Comparison of ENCODE assay signal across 12 cellular contexts in the genomic region with DNA sequence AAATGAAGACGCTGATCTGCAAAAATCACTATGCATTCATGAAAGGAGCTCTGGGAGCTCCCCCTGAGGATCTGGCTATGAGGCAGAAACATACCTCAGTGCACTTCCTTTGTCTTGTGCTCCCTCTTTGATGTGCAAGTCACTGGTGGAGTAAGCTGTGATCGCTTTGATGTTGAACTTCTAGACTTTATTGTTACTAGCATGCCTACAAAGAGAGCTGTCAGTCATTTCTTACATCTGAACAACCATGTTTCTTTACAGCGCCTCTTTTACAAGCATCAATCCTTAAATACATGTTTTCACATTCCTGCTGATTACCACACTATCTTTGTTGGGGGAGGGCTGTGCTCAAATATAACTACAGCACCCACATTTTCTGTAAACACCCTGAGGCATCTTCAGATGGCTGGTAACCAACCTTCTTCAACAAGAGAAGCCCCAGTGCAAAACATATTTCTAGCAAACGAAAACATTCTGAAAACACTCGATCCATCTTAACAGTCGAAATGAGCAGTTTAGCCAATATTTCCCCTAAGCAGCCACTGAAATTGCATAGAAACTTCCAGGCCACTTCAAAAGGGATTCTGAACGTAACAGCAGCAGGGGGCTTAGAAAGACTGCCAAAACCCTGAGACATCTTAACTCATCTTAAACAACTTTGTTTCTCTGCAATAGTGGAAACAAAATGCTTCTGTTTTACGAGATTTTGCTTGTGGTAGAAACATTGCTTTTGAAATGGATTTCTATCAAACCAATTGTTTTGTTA.
DNase-seq lines count a peak whose midpoint lies in the region; ATAC-seq lines count a peak whose summit lies in the region.
"Had no signal": no experiment of that assay in that cellular context is flagged by ENCODE, and none has a peak within 500 bp of the region (broad histone marks: within the 10 kb centered on the region; RNA-seq: fewer than 3 reads in every experiment).

No MANE protein-coding gene starts in this region.

- CTCF ChIA-PET in activated CD8-positive, alpha-beta memory T cell treated with anti-CD3 and anti-CD28 coated beads, Interleukin-2, amount 10 ng/mL, durations not matched to agents 7 days and 5 days (lab: Charles Lee): interaction anchor here (0.6 to 6.1 kb wide), 7 partner anchors 10 to 454 kb away, joined by 3 to 67 read pairs (median 7); no protein-coding TSS in a partner anchor

- peak; percentile 58 for DNase-seq in activated CD8-positive, alpha-beta memory T cell treated with anti-CD3 and anti-CD28 coated beads, Interleukin-2, amount 10 ng/mL, durations not matched to agents 7 days and 5 days
- no peak for DNase-seq in activated CD8-positive, alpha-beta memory T cell treated with anti-CD3 and anti-CD28 coated beads for 24 hours
- peak; percentile 88 for DNase-seq in activated CD4-positive, alpha-beta T cell treated with anti-CD3 and anti-CD28 coated beads, Interleukin-2, amount 10 ng/mL, durations not matched to agents 24 days and 14 days
- peak in 1 of 2 donors; percentile 56 for DNase-seq in stimulated activated naive CD8-positive, alpha-beta T cell treated with anti-CD3 and anti-CD28 coated beads, Interleukin-15, amount 100 ng/mL, for 72 hours
- DNase-seq in NCI-H226: no peak
- DNase-seq in Right ventricle myocardium superior: no peak
- DNase-seq in SJCRH30: no peak
- DNase-seq: GF-D8, hippocampal formation, substantia nigra had no signal

- H3K9me3 ChIP-seq in esophagus (ENCODE audit: control insufficient read depth in 2 of 2, insufficient read depth in 1 of 2, low read depth in 1 of 2, low read length in 1 of 2): no peaks in the 10 kb centered on the region
- no peaks in the 10 kb centered on the region for H3K9me3 ChIP-seq in SJCRH30 (replicated peaks)

- WGBS in esophagus, 2 donors: 48 to 68% methylated on average over 8 of the region's 8 CpGs

- peak overlapping the region; percentile 84 to 87 for H3K27ac ChIP-seq in esophagus (ENCODE audit: low read depth in 2 of 2, low read length in 1 of 2)
- H3K27ac ChIP-seq in SJCRH30: no peak overlapping the region

- H3K27me3 Mint-ChIP-seq in activated CD8-positive, alpha-beta memory T cell treated with anti-CD3 and anti-CD28 coated beads, Interleukin-2, amount 10 ng/mL, durations not matched to agents 7 days and 5 days: no peaks in the 10 kb centered on the region
- no peaks in the 10 kb centered on the region for H3K27me3 Mint-ChIP-seq in activated CD4-positive, alpha-beta T cell treated with anti-CD3 and anti-CD28 coated beads, Interleukin-2, amount 10 ng/mL, durations not matched to agents 24 days and 14 days
- H3K27me3 Mint-ChIP-seq in stimulated activated naive CD8-positive, alpha-beta T cell treated with anti-CD3 and anti-CD28 coated beads, Interleukin-15, amount 100 ng/mL, for 72 hours: no peaks in the 10 kb centered on the region

- H3K9me3 Mint-ChIP-seq in activated CD8-positive, alpha-beta memory T cell treated with anti-CD3 and anti-CD28 coated beads, Interleukin-2, amount 10 ng/mL, durations not matched to agents 7 days and 5 days (ENCODE audit: low read depth): no peaks in the 10 kb centered on the region
- H3K9me3 Mint-ChIP-seq in activated CD4-positive, alpha-beta T cell treated with anti-CD3 and anti-CD28 coated beads, Interleukin-2, amount 10 ng/mL, durations not matched to agents 24 days and 14 days: no peaks in the 10 kb centered on the region
- H3K9me3 Mint-ChIP-seq in stimulated activated naive CD8-positive, alpha-beta T cell treated with anti-CD3 and anti-CD28 coated beads, Interleukin-15, amount 100 ng/mL, for 72 hours: no peaks in the 10 kb centered on the region
- H3K9me3 Mint-ChIP-seq: dendritic cell treated with granulocyte-macrophage colony-stimulating factor and Interleukin-4, amounts not matched to agents 40 ng/mL and 50 ng/mL, for 4 days had no signal

- peak; percentile 52 for ATAC-seq in activated CD8-positive, alpha-beta memory T cell treated with anti-CD3 and anti-CD28 coated beads, Interleukin-2, amount 10 ng/mL, durations not matched to agents 7 days and 5 days
- ATAC-seq in stimulated activated naive CD8-positive, alpha-beta T cell treated with anti-CD3 and anti-CD28 coated beads, Interleukin-15, amount 100 ng/mL, for 72 hours: peak; percentile 81
- no peak for ATAC-seq in Right ventricle myocardium superior (ENCODE audit: poor library complexity)

- H3K4me1 Mint-ChIP-seq in activated CD8-positive, alpha-beta memory T cell treated with anti-CD3 and anti-CD28 coated beads, Interleukin-2, amount 10 ng/mL, durations not matched to agents 7 days and 5 days: peaks cover 87% of the 10 kb centered on the region
- H3K4me1 Mint-ChIP-seq in activated CD4-positive, alpha-beta T cell treated with anti-CD3 and anti-CD28 coated beads, Interleukin-2, amount 10 ng/mL, durations not matched to agents 24 days and 14 days: peaks cover 71% of the 10 kb centered on the region
- H3K4me1 Mint-ChIP-seq in stimulated activated naive CD8-positive, alpha-beta T cell treated with anti-CD3 and anti-CD28 coated beads, Interleukin-15, amount 100 ng/mL, for 72 hours: peaks cover 90% of the 10 kb centered on the region

- H3K27me3 ChIP-seq in esophagus (ENCODE audit: control insufficient read depth in 1 of 2, insufficient read depth in 2 of 2, low read length in 2 of 2) (no peaks in the 10 kb centered on the region), SJCRH30 (no peaks in the 10 kb centered on the region)

- H3K27ac Mint-ChIP-seq in activated CD8-positive, alpha-beta memory T cell treated with anti-CD3 and anti-CD28 coated beads, Interleukin-2, amount 10 ng/mL, durations not matched to agents 7 days and 5 days: peak overlapping the region; percentile 89
- H3K27ac Mint-ChIP-seq in activated CD4-positive, alpha-beta T cell treated with anti-CD3 and anti-CD28 coated beads, Interleukin-2, amount 10 ng/mL, durations not matched to agents 24 days and 14 days: peak overlapping the region; percentile 94
- peak overlapping the region; percentile 90 to 91 for H3K27ac Mint-ChIP-seq in stimulated activated naive CD8-positive, alpha-beta T cell treated with anti-CD3 and anti-CD28 coated beads, Interleukin-15, amount 100 ng/mL, for 72 hours
- H3K27ac Mint-ChIP-seq: dendritic cell treated with granulocyte-macrophage colony-stimulating factor and Interleukin-4, amounts not matched to agents 40 ng/mL and 50 ng/mL, for 4 days had no signal

- intact Hi-C loops in activated CD4-positive, alpha-beta T cell treated with anti-CD3 and anti-CD28 coated beads, Interleukin-2, amount 10 ng/mL, durations not matched to agents 24 days and 14 days (cut with micrococcal nuclease): loop anchor here (1.0 to 10.0 kb wide), 8 partner anchors 10 to 1484 kb away; a partner anchor contains a TSS
- intact Hi-C loops in Right ventricle myocardium superior (cut with DNase I): no loop called here

- H3K4me3 Mint-ChIP-seq in activated CD8-positive, alpha-beta memory T cell treated with anti-CD3 and anti-CD28 coated beads, Interleukin-2, amount 10 ng/mL, durations not matched to agents 7 days and 5 days: peak overlapping the region; percentile 68
- H3K4me3 Mint-ChIP-seq in activated CD4-positive, alpha-beta T cell treated with anti-CD3 and anti-CD28 coated beads, Interleukin-2, amount 10 ng/mL, durations not matched to agents 24 days and 14 days: peak overlapping the region; percentile 73
- peak overlapping the region; percentile 74 to 78 for H3K4me3 Mint-ChIP-seq in stimulated activated naive CD8-positive, alpha-beta T cell treated with anti-CD3 and anti-CD28 coated beads, Interleukin-15, amount 100 ng/mL, for 72 hours
- H3K4me3 Mint-ChIP-seq: dendritic cell treated with granulocyte-macrophage colony-stimulating factor and Interleukin-4, amounts not matched to agents 40 ng/mL and 50 ng/mL, for 4 days had no signal

- no peaks in the 10 kb centered on the region for H3K36me3 ChIP-seq in esophagus (ENCODE audit: control insufficient read depth in 2 of 2, insufficient read depth in 2 of 2, low read length in 1 of 2)
- H3K36me3 ChIP-seq in SJCRH30: peaks cover 8% of the 10 kb centered on the region; the same call in 1 of the 2 replicates

- H3K4me3 ChIP-seq in esophagus (ENCODE audit: low read depth in 1 of 2, low read length in 2 of 2) (no peak overlapping the region), SJCRH30 (no peak overlapping the region)

- peaks cover 20% of the 10 kb centered on the region for H3K36me3 Mint-ChIP-seq in activated CD8-positive, alpha-beta memory T cell treated with anti-CD3 and anti-CD28 coated beads, Interleukin-2, amount 10 ng/mL, durations not matched to agents 7 days and 5 days
- peaks cover 10% of the 10 kb centered on the region for H3K36me3 Mint-ChIP-seq in activated CD4-positive, alpha-beta T cell treated with anti-CD3 and anti-CD28 coated beads, Interleukin-2, amount 10 ng/mL, durations not matched to agents 24 days and 14 days (ENCODE audit: low read depth)

- H3K4me1 ChIP-seq in esophagus (ENCODE audit: control insufficient read depth in 2 of 2, insufficient read depth in 2 of 2, low read length in 1 of 2): peaks cover 2 to 5% of the 10 kb centered on the region in 2 donors
- no peaks in the 10 kb centered on the region; the same call in 1 of the 2 replicates for H3K4me1 ChIP-seq in SJCRH30

Comparison
In these comparisons a context has a peak if more than half of its experiments do, and no peak if none do; other contexts are left out.
1. DNase-seq: peak in activated CD8-positive, alpha-beta memory T cell treated with anti-CD3 and anti-CD28 coated beads, Interleukin-2, amount 10 ng/mL, durations not matched to agents 7 days and 5 days (single experiment) and activated CD4-positive, alpha-beta T cell treated with anti-CD3 and anti-CD28 coated beads, Interleukin-2, amount 10 ng/mL, durations not matched to agents 24 days and 14 days (single experiment); none in activated CD8-positive, alpha-beta memory T cell treated with anti-CD3 and anti-CD28 coated beads for 24 hours (single experiment), NCI-H226 (single experiment), Right ventricle myocardium superior (single experiment) and SJCRH30 (0 of 2).
2. Peak in every context shown above with its lines, with median percentiles within 50 percentile points of each other: H3K27ac Mint-ChIP-seq and H3K4me3 Mint-ChIP-seq.